1 cellular context compared by ENCODE assay signal in the genomic region with DNA sequence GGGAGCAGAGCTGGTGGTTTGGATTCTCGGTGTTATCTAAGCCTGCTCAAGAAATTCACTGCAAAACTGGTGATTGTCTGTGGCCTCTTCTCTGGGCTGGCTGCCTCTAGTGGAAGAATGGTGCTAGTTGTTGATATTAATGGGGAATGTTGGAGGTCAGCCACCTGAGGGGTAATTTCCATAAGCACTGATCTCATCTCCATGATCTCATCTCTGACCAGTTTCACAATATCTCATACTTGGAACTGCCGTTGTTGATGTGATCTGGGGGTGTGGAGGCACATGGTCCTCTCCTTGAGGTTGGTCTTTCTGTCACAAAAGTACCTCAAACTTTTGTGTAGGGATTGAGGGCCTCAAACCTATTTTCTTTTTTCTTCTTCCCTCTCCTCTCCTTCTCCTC.
TF ChIP-seq lines count a peak whose summit lies in the region.

No MANE protein-coding gene starts in this region.

TF ChIP-seq in HCT116, 20 proteins besides CTCF, POLR2A, EP300 and RAD21 (continued from another document):
- TF ChIP-seq, protein P1, sequence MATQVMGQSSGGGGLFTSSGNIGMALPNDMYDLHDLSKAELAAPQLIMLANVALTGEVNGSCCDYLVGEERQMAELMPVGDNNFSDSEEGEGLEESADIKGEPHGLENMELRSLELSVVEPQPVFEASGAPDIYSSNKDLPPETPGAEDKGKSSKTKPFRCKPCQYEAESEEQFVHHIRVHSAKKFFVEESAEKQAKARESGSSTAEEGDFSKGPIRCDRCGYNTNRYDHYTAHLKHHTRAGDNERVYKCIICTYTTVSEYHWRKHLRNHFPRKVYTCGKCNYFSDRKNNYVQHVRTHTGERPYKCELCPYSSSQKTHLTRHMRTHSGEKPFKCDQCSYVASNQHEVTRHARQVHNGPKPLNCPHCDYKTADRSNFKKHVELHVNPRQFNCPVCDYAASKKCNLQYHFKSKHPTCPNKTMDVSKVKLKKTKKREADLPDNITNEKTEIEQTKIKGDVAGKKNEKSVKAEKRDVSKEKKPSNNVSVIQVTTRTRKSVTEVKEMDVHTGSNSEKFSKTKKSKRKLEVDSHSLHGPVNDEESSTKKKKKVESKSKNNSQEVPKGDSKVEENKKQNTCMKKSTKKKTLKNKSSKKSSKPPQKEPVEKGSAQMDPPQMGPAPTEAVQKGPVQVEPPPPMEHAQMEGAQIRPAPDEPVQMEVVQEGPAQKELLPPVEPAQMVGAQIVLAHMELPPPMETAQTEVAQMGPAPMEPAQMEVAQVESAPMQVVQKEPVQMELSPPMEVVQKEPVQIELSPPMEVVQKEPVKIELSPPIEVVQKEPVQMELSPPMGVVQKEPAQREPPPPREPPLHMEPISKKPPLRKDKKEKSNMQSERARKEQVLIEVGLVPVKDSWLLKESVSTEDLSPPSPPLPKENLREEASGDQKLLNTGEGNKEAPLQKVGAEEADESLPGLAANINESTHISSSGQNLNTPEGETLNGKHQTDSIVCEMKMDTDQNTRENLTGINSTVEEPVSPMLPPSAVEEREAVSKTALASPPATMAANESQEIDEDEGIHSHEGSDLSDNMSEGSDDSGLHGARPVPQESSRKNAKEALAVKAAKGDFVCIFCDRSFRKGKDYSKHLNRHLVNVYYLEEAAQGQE (IDR thresholded peaks at IDR 0.05; ENCODE audit: low read depth), result no peak
- TF ChIP-seq SP1 (IDR thresholded peaks at IDR 0.05; ENCODE audit: low read depth) (no peak), JUND (IDR thresholded peaks at IDR 0.05) (no peak), EZH2 (IDR thresholded peaks at IDR 0.05) (no peak), POLR2AphosphoS5 (IDR thresholded peaks at IDR 0.05; ENCODE audit: low read depth, low read length) (no peak), FOSL1 (IDR thresholded peaks at IDR 0.05; ENCODE audit: low read depth) (no peak), SIN3A (IDR thresholded peaks at IDR 0.05; ENCODE audit: low read depth) (no peak), CEBPB (IDR thresholded peaks at IDR 0.05; ENCODE audit: low read depth) (no peak), EGR1 (IDR thresholded peaks at IDR 0.05; ENCODE audit: low read depth) (no peak)
- TF ChIP-seq, protein P2, sequence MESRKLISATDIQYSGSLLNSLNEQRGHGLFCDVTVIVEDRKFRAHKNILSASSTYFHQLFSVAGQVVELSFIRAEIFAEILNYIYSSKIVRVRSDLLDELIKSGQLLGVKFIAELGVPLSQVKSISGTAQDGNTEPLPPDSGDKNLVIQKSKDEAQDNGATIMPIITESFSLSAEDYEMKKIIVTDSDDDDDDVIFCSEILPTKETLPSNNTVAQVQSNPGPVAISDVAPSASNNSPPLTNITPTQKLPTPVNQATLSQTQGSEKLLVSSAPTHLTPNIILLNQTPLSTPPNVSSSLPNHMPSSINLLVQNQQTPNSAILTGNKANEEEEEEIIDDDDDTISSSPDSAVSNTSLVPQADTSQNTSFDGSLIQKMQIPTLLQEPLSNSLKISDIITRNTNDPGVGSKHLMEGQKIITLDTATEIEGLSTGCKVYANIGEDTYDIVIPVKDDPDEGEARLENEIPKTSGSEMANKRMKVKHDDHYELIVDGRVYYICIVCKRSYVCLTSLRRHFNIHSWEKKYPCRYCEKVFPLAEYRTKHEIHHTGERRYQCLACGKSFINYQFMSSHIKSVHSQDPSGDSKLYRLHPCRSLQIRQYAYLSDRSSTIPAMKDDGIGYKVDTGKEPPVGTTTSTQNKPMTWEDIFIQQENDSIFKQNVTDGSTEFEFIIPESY (IDR thresholded peaks at IDR 0.05; ENCODE audit: extremely low read depth, insufficient replicate concordance, low read length), result no peak
